ENCODE assay signal across 8 cellular contexts in genomic region chr10:84308481-84309304, GRCh38. TPM values are rescaled to one million over a fixed set of nuclear protein-coding genes. Genes with fewer than 3 reads are reported as not detected.
A peak's percentile ranks its signal among the peaks of the same experiment; 100 is the strongest.
DNase-seq lines count a peak whose midpoint lies in the region; ATAC-seq and TF ChIP-seq lines count a peak whose summit lies in the region.

No MANE protein-coding gene starts in this region.

- no peaks in the 10 kb centered on the region for H3K36me3 ChIP-seq in suprapubic skin

- no peak overlapping the region for H3K27ac ChIP-seq in suprapubic skin

- TF ChIP-seq EP300 in suprapubic skin (IDR thresholded peaks at IDR 0.05) = no peak

- WGBS in suprapubic skin = 25% methylated on average over 6 of the region's 6 CpGs

- H3K27me3 ChIP-seq in suprapubic skin = no peaks in the 10 kb centered on the region

- H3K9me3 ChIP-seq in suprapubic skin = no peaks in the 10 kb centered on the region

- TF ChIP-seq POLR2A in suprapubic skin (IDR thresholded peaks at IDR 0.05) = no peak

- DNase-seq in AML-193 (lab: John Stamatoyannopoulos, UW) = peak; percentile 24 to 43
- DNase-seq in NCI-H2196 (lab: John Stamatoyannopoulos, UW; ENCODE audit: unreplicated experiment) = peak; percentile 52
- peak; percentile 33 for DNase-seq in activated effector memory CD4-positive, alpha-beta T cell treated with Interleukin-2 at 50 U/mL for 16 hours
- DNase-seq in left kidney (ENCODE audit: low read depth, low spot score) = peak; percentile 11
- no peak for DNase-seq in GM20000 (ENCODE audit: low spot score)
- DNase-seq in suprapubic skin (ENCODE audit: low spot score in 2 of 2) = no peak

- no peak overlapping the region for H3K4me3 ChIP-seq in suprapubic skin

- ATAC-seq in GM21390 (IDR thresholded peaks at IDR 0.05; ENCODE audit: unreplicated experiment) = peak; percentile 66
- ATAC-seq in HG02938 (IDR thresholded peaks at IDR 0.05; ENCODE audit: unreplicated experiment) = no peak

- peaks cover 3% of the 10 kb centered on the region for H3K4me1 ChIP-seq in suprapubic skin

- TF ChIP-seq CTCF in GM20000 (IDR thresholded peaks at IDR 0.05; ENCODE audit: extremely low read depth, missing control alignments) = no peak
- no peak for TF ChIP-seq CTCF in suprapubic skin (IDR thresholded peaks at IDR 0.05)

RNA-seq across cellular contexts. Expression of gene CCSER2, which starts 19.7 kb away (rescaled TPM):
- total RNA-seq in suprapubic skin = 10 to 100 TPM; 39.8 to 52.7 (median 47.9) TPM

Comparison
In these comparisons a context has a peak if more than half of its experiments do, and no peak if none do; other contexts are left out.
1. DNase-seq: peak in AML-193 (2 of 2), NCI-H2196 (single experiment), activated effector memory CD4-positive, alpha-beta T cell treated with Interleukin-2 at 50 U/mL for 16 hours (single experiment) and left kidney (single experiment); none in GM20000 (single experiment) and suprapubic skin (0 of 2).